ENCODE assay signal across 8 cellular contexts in genomic region chr3:139533781-139534443, GRCh38. TPM values are rescaled to one million over a fixed set of nuclear protein-coding genes. Genes with fewer than 3 reads are reported as not detected.
DNase-seq lines count a peak whose midpoint lies in the region; ATAC-seq and TF ChIP-seq lines count a peak whose summit lies in the region.

No MANE protein-coding gene starts in this region.

- DNase-seq in NCI-H1694 treated with DMSO at 0.1 percent for 48 hours (lab: John Stamatoyannopoulos, UW) (peak; percentile 67), chondrocyte (ENCODE audit: low spot score) (no peak), T-cell (no peak)
- DNase-seq in naive thymus-derived CD4-positive, alpha-beta T cell: no peak
- DNase-seq in activated CD4-positive, alpha-beta T cell treated with anti-CD3 and anti-CD28 coated beads, Interleukin-2, amount 50 U/mL, for 48 hours: no peak
- DNase-seq in activated CD4-positive, alpha-beta T cell treated with anti-CD3 and anti-CD28 coated beads for 36 hours: no peak

- no peaks in the 10 kb centered on the region for H3K27me3 ChIP-seq in muscle layer of duodenum (ENCODE audit: low read depth, low read length)
- H3K27me3 ChIP-seq in naive thymus-derived CD4-positive, alpha-beta T cell (ENCODE audit: control insufficient read depth in 2 of 2, insufficient read depth in 2 of 2, low read length in 2 of 2): no peaks in the 10 kb centered on the region

- TF ChIP-seq CTCF in chondrocyte (IDR thresholded peaks at IDR 0.05): no peak

- H3K4me1 Mint-ChIP-seq in chondrocyte (ENCODE audit: low read depth) (peaks cover 65% of the 10 kb centered on the region), T-cell (peaks cover 0 to under 1% (median under 1%) of the 10 kb centered on the region in 3 donors)
- peaks cover 0 to 7% (median 3%) of the 10 kb centered on the region in 7 donors for H3K4me1 Mint-ChIP-seq in naive thymus-derived CD4-positive, alpha-beta T cell
- peaks cover 6% of the 10 kb centered on the region for H3K4me1 Mint-ChIP-seq in activated CD4-positive, alpha-beta T cell treated with anti-CD3 and anti-CD28 coated beads for 36 hours

- POLR2A ChIA-PET in naive thymus-derived CD4-positive, alpha-beta T cell (lab: Charles Lee): no interaction called here
- POLR2A ChIA-PET in T-cell (lab: Charles Lee): no interaction called here
- POLR2A ChIA-PET in activated CD4-positive, alpha-beta T cell treated with anti-CD3 and anti-CD28 coated beads for 36 hours (lab: Charles Lee): no interaction called here

- H3K4me3 Mint-ChIP-seq in chondrocyte (ENCODE audit: unreplicated experiment) (no peak overlapping the region), T-cell (no peak overlapping the region)
- no peak overlapping the region for H3K4me3 Mint-ChIP-seq in naive thymus-derived CD4-positive, alpha-beta T cell
- H3K4me3 Mint-ChIP-seq in activated CD4-positive, alpha-beta T cell treated with anti-CD3 and anti-CD28 coated beads for 36 hours: no peak overlapping the region

- peak overlapping the region; percentile 35 for H3K27ac ChIP-seq in muscle layer of duodenum (ENCODE audit: low read length)
- H3K27ac ChIP-seq in naive thymus-derived CD4-positive, alpha-beta T cell (ENCODE audit: low read depth, low read length): no peak overlapping the region

- H3K36me3 Mint-ChIP-seq in chondrocyte (ENCODE audit: low read depth) (no peaks in the 10 kb centered on the region), T-cell (no peaks in the 10 kb centered on the region)
- H3K36me3 Mint-ChIP-seq in naive thymus-derived CD4-positive, alpha-beta T cell: no peaks in the 10 kb centered on the region
- no peaks in the 10 kb centered on the region for H3K36me3 Mint-ChIP-seq in activated CD4-positive, alpha-beta T cell treated with anti-CD3 and anti-CD28 coated beads for 36 hours (ENCODE audit: low read depth)

- no peaks in the 10 kb centered on the region for H3K36me3 ChIP-seq in muscle layer of duodenum (ENCODE audit: control insufficient read depth in 1 of 2, insufficient read depth in 2 of 2, low read length in 2 of 2)
- no peaks in the 10 kb centered on the region for H3K36me3 ChIP-seq in naive thymus-derived CD4-positive, alpha-beta T cell (ENCODE audit: control insufficient read depth in 2 of 3, insufficient read depth in 3 of 3, low read length in 3 of 3)

- CTCF ChIA-PET in naive thymus-derived CD4-positive, alpha-beta T cell (lab: Charles Lee): no interaction called here
- CTCF ChIA-PET in T-cell (lab: Charles Lee): no interaction called here
- CTCF ChIA-PET in activated CD4-positive, alpha-beta T cell treated with anti-CD3 and anti-CD28 coated beads for 36 hours (lab: Charles Lee): no interaction called here

- H3K9me3 Mint-ChIP-seq in chondrocyte (ENCODE audit: low read depth) (no peaks in the 10 kb centered on the region), T-cell (no peaks in the 10 kb centered on the region)
- H3K9me3 Mint-ChIP-seq in naive thymus-derived CD4-positive, alpha-beta T cell: no peaks in the 10 kb centered on the region
- H3K9me3 Mint-ChIP-seq in activated CD4-positive, alpha-beta T cell treated with anti-CD3 and anti-CD28 coated beads for 36 hours (ENCODE audit: low read depth): no peaks in the 10 kb centered on the region

- ATAC-seq in GM21447 (IDR thresholded peaks at IDR 0.05; ENCODE audit: unreplicated experiment) (peak; percentile 53), T-cell (replicated peaks in 1 of 4) (no peak)
- ATAC-seq in naive thymus-derived CD4-positive, alpha-beta T cell: no peak
- no peak for ATAC-seq in activated CD4-positive, alpha-beta T cell treated with anti-CD3 and anti-CD28 coated beads for 36 hours

- peaks cover 20 to 56% of the 10 kb centered on the region in 2 donors for H3K4me1 ChIP-seq in muscle layer of duodenum (ENCODE audit: control insufficient read depth in 1 of 2, insufficient read depth in 2 of 2, low read length in 2 of 2)
- no peaks in the 10 kb centered on the region for H3K4me1 ChIP-seq in naive thymus-derived CD4-positive, alpha-beta T cell (ENCODE audit: control insufficient read depth in 2 of 2, insufficient read depth in 2 of 2, low read length in 2 of 2)

- H3K27me3 Mint-ChIP-seq in chondrocyte (ENCODE audit: low read depth) (no peaks in the 10 kb centered on the region), T-cell (peaks cover 27 to 30% of the 10 kb centered on the region in 2 donors)
- H3K27me3 Mint-ChIP-seq in naive thymus-derived CD4-positive, alpha-beta T cell: peaks cover 10 to 32% (median 24%) of the 10 kb centered on the region in 5 donors
- H3K27me3 Mint-ChIP-seq in activated CD4-positive, alpha-beta T cell treated with anti-CD3 and anti-CD28 coated beads for 36 hours: peaks cover 18% of the 10 kb centered on the region

- H3K4me3 ChIP-seq in muscle layer of duodenum (ENCODE audit: low read depth in 1 of 2, low read length in 2 of 2): peak overlapping the region in 1 of 2 donors; percentile 2
- no peak overlapping the region for H3K4me3 ChIP-seq in naive thymus-derived CD4-positive, alpha-beta T cell (ENCODE audit: low read length)

- H3K27ac Mint-ChIP-seq in chondrocyte (ENCODE audit: unreplicated experiment) (peak overlapping the region; percentile 76), T-cell (no peak overlapping the region)
- no peak overlapping the region for H3K27ac Mint-ChIP-seq in naive thymus-derived CD4-positive, alpha-beta T cell
- no peak overlapping the region for H3K27ac Mint-ChIP-seq in activated CD4-positive, alpha-beta T cell treated with anti-CD3 and anti-CD28 coated beads for 36 hours

- intact Hi-C loops in naive thymus-derived CD4-positive, alpha-beta T cell (cut with micrococcal nuclease): no loop called here
- intact Hi-C loops in activated CD4-positive, alpha-beta T cell treated with anti-CD3 and anti-CD28 coated beads for 36 hours (cut with DNase I, micrococcal nuclease): no loop called here

- no peaks in the 10 kb centered on the region for H3K9me3 ChIP-seq in muscle layer of duodenum (ENCODE audit: control insufficient read depth in 1 of 2, low read length in 2 of 2)
- H3K9me3 ChIP-seq in naive thymus-derived CD4-positive, alpha-beta T cell (ENCODE audit: control insufficient read depth in 2 of 3, low read length in 3 of 3): no peaks in the 10 kb centered on the region

RNA-seq across cellular contexts. Expression of gene RBP1, which starts 5.6 kb away (rescaled TPM):
- total RNA-seq in chondrocyte: 13.2 to 24.6 TPM (median 19.8 TPM) in 3 replicates
- total RNA-seq in naive thymus-derived CD4-positive, alpha-beta T cell: not detected
- not detected for polyA plus RNA-seq in naive thymus-derived CD4-positive, alpha-beta T cell
- 1 to 10 TPM in 1 of 5 donors, under 1 TPM in 2, not detected in 2; 0.54 to 1.5 (median 0.59) TPM for total RNA-seq in T-cell
- total RNA-seq in activated CD4-positive, alpha-beta T cell treated with anti-CD3 and anti-CD28 coated beads for 36 hours: not detected

RNA-seq across cellular contexts. Expression of gene RBP2, which starts 57.6 kb away (rescaled TPM):
- total RNA-seq in chondrocyte (not detected in 3 replicates), T-cell (not detected)
- not detected for total RNA-seq in naive thymus-derived CD4-positive, alpha-beta T cell
- not detected for polyA plus RNA-seq in naive thymus-derived CD4-positive, alpha-beta T cell
- total RNA-seq in activated CD4-positive, alpha-beta T cell treated with anti-CD3 and anti-CD28 coated beads for 36 hours: not detected
